1 cellular context compared by ENCODE assay signal in the genomic region with DNA sequence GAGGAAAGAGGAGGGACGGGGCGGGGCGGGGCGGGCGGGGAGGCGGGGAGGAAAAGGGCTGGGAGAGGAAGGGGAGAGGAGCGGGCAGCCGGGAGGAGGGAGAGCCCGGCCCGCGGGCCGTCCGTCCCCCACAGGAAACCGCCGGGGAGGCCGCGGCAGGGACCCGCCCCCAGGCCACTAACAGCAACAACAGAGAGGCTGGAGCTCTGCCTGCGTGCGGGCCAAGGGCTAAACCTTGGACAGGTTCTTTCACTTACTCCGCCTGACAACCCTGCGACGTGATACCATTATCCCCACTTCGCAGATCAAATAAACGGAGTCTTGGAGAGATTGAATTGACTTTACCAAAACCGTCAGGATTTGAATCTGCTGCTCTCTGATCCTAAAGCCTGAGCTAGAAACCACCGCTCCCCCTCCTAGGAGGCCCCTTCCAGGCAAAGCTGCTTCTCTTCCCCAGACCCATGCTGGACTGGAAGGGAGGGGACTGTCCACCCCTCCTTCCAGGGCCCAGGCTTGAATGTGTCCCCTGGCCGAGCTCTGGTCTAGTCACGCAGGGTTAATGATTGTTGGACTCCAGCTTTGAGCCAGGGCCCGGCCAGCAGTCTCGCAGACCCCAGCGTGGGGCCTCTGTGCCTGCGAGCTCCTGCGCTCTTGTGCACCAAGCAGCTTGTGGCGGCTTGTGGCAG.
A peak's percentile ranks its signal among the peaks of the same experiment; 100 is the strongest.
TF ChIP-seq lines count a peak whose summit lies in the region.

A gene with protein sequence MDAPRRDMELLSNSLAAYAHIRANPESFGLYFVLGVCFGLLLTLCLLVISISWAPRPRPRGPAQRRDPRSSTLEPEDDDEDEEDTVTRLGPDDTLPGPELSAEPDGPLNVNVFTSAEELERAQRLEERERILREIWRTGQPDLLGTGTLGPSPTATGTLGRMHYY (minus strand): TSS at position 10 of the 686 bp plus-strand sequence. CDS start 608 bp downstream, outside the sequence.

TF ChIP-seq in HepG2, 621 proteins besides CTCF, POLR2A, EP300 and RAD21 (continued from another document and continues in another):
- TF ChIP-seq HMGXB4 (CRISPR knock-in tag; IDR thresholded peaks at IDR 0.05; ENCODE audit: borderline replicate concordance in 1 of 2, low read depth in 1 of 2): peak in 1 of 2 experiments; percentile 61; a peak in 1 of 4 replicates
- TF ChIP-seq ELF1 (CRISPR knock-in tag; IDR thresholded peaks at IDR 0.05): no peak
- peak; percentile 88 for TF ChIP-seq ZNF3 (CRISPR knock-in tag; IDR thresholded peaks at IDR 0.05)
- TF ChIP-seq, protein P1, sequence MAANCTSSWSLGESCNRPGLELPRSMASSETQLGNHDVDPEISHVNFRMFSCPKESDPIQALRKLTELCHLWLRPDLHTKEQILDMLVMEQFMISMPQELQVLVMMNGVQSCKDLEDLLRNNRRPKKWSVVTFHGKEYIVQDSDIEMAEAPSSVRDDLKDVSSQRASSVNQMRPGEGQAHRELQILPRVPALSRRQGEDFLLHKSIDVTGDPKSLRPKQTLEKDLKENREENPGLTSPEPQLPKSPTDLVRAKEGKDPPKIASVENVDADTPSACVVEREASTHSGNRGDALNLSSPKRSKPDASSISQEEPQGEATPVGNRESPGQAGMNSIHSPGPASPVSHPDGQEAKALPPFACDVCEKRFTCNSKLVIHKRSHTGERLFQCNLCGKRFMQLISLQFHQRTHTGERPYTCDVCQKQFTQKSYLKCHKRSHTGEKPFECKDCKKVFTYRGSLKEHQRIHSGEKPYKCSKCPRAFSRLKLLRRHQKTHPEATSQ (CRISPR knock-in tag; IDR thresholded peaks at IDR 0.05; ENCODE audit: borderline replicate concordance): no peak
- TF ChIP-seq ZNF275 (CRISPR knock-in tag; IDR thresholded peaks at IDR 0.05; ENCODE audit: borderline replicate concordance): peak; percentile 39; the same call in 1 of the 2 replicates
- TF ChIP-seq KDM1A (CRISPR knock-in tag; IDR thresholded peaks at IDR 0.05): peak; percentile 11
- TF ChIP-seq MIER3 (CRISPR knock-in tag; IDR thresholded peaks at IDR 0.05; ENCODE audit: borderline replicate concordance): peak; percentile 82; the same call in 1 of the 2 replicates
- TF ChIP-seq MTERF4 (CRISPR knock-in tag; IDR thresholded peaks at IDR 0.05): 0 out of 2 replicates have a peak, but pooled peaks have one; percentile 47
- TF ChIP-seq ZNF674 (CRISPR knock-in tag; IDR thresholded peaks at IDR 0.05; ENCODE audit: low read depth): no peak
- TF ChIP-seq ZNF788 (CRISPR knock-in tag; IDR thresholded peaks at IDR 0.05; ENCODE audit: borderline replicate concordance): peak; percentile 85; the same call in 1 of the 2 replicates
- no peak for TF ChIP-seq ZNF224 (CRISPR knock-in tag; IDR thresholded peaks at IDR 0.05)
- TF ChIP-seq PITX1 (CRISPR knock-in tag; IDR thresholded peaks at IDR 0.05): 0 out of 2 replicates have a peak, but pooled peaks have one; percentile 33
- TF ChIP-seq NR0B2 (CRISPR knock-in tag; IDR thresholded peaks at IDR 0.05): 0 out of 2 replicates have a peak, but pooled peaks have one; percentile 9
- no peak for TF ChIP-seq ZBTB7A (CRISPR knock-in tag; IDR thresholded peaks at IDR 0.05)
- peak; percentile 7; the same call in 1 of the 2 replicates for TF ChIP-seq HNF4G (IDR thresholded peaks at IDR 0.05; ENCODE audit: borderline replicate concordance, low read depth, low read length)
- TF ChIP-seq HNF4G (CRISPR knock-in tag; IDR thresholded peaks at IDR 0.05; ENCODE audit: borderline replicate concordance, low read depth): no peak
- TF ChIP-seq, protein P2, sequence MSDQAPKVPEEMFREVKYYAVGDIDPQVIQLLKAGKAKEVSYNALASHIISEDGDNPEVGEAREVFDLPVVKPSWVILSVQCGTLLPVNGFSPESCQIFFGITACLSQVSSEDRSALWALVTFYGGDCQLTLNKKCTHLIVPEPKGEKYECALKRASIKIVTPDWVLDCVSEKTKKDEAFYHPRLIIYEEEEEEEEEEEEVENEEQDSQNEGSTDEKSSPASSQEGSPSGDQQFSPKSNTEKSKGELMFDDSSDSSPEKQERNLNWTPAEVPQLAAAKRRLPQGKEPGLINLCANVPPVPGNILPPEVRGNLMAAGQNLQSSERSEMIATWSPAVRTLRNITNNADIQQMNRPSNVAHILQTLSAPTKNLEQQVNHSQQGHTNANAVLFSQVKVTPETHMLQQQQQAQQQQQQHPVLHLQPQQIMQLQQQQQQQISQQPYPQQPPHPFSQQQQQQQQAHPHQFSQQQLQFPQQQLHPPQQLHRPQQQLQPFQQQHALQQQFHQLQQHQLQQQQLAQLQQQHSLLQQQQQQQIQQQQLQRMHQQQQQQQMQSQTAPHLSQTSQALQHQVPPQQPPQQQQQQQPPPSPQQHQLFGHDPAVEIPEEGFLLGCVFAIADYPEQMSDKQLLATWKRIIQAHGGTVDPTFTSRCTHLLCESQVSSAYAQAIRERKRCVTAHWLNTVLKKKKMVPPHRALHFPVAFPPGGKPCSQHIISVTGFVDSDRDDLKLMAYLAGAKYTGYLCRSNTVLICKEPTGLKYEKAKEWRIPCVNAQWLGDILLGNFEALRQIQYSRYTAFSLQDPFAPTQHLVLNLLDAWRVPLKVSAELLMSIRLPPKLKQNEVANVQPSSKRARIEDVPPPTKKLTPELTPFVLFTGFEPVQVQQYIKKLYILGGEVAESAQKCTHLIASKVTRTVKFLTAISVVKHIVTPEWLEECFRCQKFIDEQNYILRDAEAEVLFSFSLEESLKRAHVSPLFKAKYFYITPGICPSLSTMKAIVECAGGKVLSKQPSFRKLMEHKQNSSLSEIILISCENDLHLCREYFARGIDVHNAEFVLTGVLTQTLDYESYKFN (CRISPR knock-in tag; conservative IDR thresholded peaks at IDR 0.05): peak; percentile 86
- peak; percentile 25 for TF ChIP-seq TBL1XR1 (IDR thresholded peaks at IDR 0.05; ENCODE audit: borderline replicate concordance, low read length, partially characterized antibody)
- TF ChIP-seq ZNF441 (CRISPR knock-in tag; IDR thresholded peaks at IDR 0.05; ENCODE audit: borderline replicate concordance): no peak
- 0 out of 2 replicates have a peak, but pooled peaks have one; percentile 35 for TF ChIP-seq ETV6 (CRISPR knock-in tag; conservative IDR thresholded peaks at IDR 0.05)
- TF ChIP-seq ZNF12 (CRISPR knock-in tag; IDR thresholded peaks at IDR 0.05): peak; percentile 42; the same call in 1 of the 2 replicates
- TF ChIP-seq BRCA1 (CRISPR knock-in tag; IDR thresholded peaks at IDR 0.05): peak; percentile 75
- TF ChIP-seq ZNF766 (CRISPR knock-in tag; IDR thresholded peaks at IDR 0.05; ENCODE audit: borderline replicate concordance): peak; percentile 72; the same call in 1 of the 2 replicates
- no peak for TF ChIP-seq TCF7 (IDR thresholded peaks at IDR 0.05; ENCODE audit: low read depth)
- no peak for TF ChIP-seq TFDP1 (CRISPR knock-in tag; IDR thresholded peaks at IDR 0.05; ENCODE audit: borderline replicate concordance)
- TF ChIP-seq, protein P3, sequence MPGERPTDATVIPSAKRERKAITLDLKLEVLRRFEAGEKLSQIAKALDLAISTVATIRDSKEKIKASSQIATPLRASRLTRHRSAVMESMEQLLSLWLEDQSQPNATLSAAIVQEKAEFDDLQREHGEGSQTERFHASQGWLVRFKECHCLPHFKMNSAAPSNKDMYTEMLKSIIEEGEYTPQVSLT (CRISPR knock-in tag; IDR thresholded peaks at IDR 0.05; ENCODE audit: borderline replicate concordance, low read depth): no peak
- TF ChIP-seq ZSCAN9 (CRISPR knock-in tag; IDR thresholded peaks at IDR 0.05; ENCODE audit: borderline replicate concordance): peak; percentile 75
- peak; percentile 93 for TF ChIP-seq POLR2G (IDR thresholded peaks at IDR 0.05; ENCODE audit: low read depth, low read length)
- peak; percentile 57; the same call in 1 of the 3 replicates for TF ChIP-seq MXI1 (IDR thresholded peaks at IDR 0.05; ENCODE audit: borderline replicate concordance, low read depth, low read length)
- TF ChIP-seq ZBTB33 (CRISPR knock-in tag; IDR thresholded peaks at IDR 0.05): no peak
- TF ChIP-seq, protein P4, sequence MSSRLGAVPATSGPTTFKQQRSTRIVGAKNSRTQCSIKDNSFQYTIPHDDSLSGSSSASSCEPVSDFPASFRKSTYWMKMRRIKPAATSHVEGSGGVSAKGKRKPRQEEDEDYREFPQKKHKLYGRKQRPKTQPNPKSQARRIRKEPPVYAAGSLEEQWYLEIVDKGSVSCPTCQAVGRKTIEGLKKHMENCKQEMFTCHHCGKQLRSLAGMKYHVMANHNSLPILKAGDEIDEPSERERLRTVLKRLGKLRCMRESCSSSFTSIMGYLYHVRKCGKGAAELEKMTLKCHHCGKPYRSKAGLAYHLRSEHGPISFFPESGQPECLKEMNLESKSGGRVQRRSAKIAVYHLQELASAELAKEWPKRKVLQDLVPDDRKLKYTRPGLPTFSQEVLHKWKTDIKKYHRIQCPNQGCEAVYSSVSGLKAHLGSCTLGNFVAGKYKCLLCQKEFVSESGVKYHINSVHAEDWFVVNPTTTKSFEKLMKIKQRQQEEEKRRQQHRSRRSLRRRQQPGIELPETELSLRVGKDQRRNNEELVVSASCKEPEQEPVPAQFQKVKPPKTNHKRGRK (CRISPR knock-in tag; IDR thresholded peaks at IDR 0.05): no peak
- peak; percentile 87; the same call in 1 of the 2 replicates for TF ChIP-seq ZNF292 (CRISPR knock-in tag; IDR thresholded peaks at IDR 0.05; ENCODE audit: borderline replicate concordance, low read depth)
- TF ChIP-seq HDAC2 (CRISPR knock-in tag; IDR thresholded peaks at IDR 0.05): peak; percentile 71; the same call in 1 of the 2 replicates
- peak; percentile 28; the same call in 1 of the 2 replicates for TF ChIP-seq PCBP1 (IDR thresholded peaks at IDR 0.05; ENCODE audit: borderline replicate concordance, low read depth, low read length)
- no peak for TF ChIP-seq ATAD3A (CRISPR knock-in tag; IDR thresholded peaks at IDR 0.05)
